2 cellular contexts compared by ENCODE assay signal in the genomic region with DNA sequence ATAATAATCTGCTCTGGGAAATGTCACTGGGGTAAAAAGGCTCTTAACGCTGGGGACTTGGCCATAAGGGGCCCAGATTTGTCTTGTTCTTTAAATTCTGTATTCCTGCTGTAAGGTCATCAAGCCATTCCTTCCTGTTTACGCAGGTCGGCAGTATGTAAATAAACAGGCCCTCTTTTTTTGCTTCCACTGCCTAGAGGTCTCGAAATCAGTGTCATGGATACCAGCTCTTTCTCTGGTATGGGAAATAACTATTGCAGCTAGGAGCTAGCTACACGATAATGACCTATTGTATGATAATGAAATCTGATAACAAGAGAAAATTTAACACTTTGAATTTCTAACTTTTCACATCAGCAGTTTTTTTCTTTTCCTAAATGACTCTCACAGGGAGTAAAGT.
TF ChIP-seq lines count a peak whose summit lies in the region.

No MANE protein-coding gene starts in this region.

TF ChIP-seq in SK-N-SH treated with all-trans-retinoic acid at 6 μM for 48 hours, 23 proteins besides CTCF, POLR2A, EP300 and RAD21 (continued from another document):
- TF ChIP-seq, protein P1, sequence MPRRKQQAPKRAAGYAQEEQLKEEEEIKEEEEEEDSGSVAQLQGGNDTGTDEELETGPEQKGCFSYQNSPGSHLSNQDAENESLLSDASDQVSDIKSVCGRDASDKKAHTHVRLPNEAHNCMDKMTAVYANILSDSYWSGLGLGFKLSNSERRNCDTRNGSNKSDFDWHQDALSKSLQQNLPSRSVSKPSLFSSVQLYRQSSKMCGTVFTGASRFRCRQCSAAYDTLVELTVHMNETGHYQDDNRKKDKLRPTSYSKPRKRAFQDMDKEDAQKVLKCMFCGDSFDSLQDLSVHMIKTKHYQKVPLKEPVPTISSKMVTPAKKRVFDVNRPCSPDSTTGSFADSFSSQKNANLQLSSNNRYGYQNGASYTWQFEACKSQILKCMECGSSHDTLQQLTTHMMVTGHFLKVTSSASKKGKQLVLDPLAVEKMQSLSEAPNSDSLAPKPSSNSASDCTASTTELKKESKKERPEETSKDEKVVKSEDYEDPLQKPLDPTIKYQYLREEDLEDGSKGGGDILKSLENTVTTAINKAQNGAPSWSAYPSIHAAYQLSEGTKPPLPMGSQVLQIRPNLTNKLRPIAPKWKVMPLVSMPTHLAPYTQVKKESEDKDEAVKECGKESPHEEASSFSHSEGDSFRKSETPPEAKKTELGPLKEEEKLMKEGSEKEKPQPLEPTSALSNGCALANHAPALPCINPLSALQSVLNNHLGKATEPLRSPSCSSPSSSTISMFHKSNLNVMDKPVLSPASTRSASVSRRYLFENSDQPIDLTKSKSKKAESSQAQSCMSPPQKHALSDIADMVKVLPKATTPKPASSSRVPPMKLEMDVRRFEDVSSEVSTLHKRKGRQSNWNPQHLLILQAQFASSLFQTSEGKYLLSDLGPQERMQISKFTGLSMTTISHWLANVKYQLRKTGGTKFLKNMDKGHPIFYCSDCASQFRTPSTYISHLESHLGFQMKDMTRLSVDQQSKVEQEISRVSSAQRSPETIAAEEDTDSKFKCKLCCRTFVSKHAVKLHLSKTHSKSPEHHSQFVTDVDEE (CRISPR knock-in tag; IDR thresholded peaks at IDR 0.05): no peak
- TF ChIP-seq ZFP30 (CRISPR knock-in tag; IDR thresholded peaks at IDR 0.05) (no peak), CSDC2 (CRISPR knock-in tag; IDR thresholded peaks at IDR 0.05) (no peak), ZNF565 (CRISPR knock-in tag; conservative IDR thresholded peaks at IDR 0.05; ENCODE audit: low read depth) (no peak), ESRRG (CRISPR knock-in tag; IDR thresholded peaks at IDR 0.05) (no peak), TCF4 (CRISPR knock-in tag; IDR thresholded peaks at IDR 0.05; ENCODE audit: borderline replicate concordance) (no peak), ZNF8 (CRISPR knock-in tag; IDR thresholded peaks at IDR 0.05) (no peak), SNAI2 (CRISPR knock-in tag; IDR thresholded peaks at IDR 0.05) (no peak), BACH2 (CRISPR knock-in tag; IDR thresholded peaks at IDR 0.05; ENCODE audit: borderline replicate concordance) (no peak), RARB (CRISPR knock-in tag; IDR thresholded peaks at IDR 0.05) (no peak), GLIS3 (CRISPR knock-in tag; IDR thresholded peaks at IDR 0.05) (no peak)
- TF ChIP-seq, protein P2, sequence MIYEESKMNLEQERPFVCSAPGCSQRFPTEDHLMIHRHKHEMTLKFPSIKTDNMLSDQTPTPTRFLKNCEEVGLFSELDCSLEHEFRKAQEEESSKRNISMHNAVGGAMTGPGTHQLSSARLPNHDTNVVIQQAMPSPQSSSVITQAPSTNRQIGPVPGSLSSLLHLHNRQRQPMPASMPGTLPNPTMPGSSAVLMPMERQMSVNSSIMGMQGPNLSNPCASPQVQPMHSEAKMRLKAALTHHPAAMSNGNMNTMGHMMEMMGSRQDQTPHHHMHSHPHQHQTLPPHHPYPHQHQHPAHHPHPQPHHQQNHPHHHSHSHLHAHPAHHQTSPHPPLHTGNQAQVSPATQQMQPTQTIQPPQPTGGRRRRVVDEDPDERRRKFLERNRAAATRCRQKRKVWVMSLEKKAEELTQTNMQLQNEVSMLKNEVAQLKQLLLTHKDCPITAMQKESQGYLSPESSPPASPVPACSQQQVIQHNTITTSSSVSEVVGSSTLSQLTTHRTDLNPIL (CRISPR knock-in tag; IDR thresholded peaks at IDR 0.05; ENCODE audit: low read depth): no peak
- TF ChIP-seq, protein P3, sequence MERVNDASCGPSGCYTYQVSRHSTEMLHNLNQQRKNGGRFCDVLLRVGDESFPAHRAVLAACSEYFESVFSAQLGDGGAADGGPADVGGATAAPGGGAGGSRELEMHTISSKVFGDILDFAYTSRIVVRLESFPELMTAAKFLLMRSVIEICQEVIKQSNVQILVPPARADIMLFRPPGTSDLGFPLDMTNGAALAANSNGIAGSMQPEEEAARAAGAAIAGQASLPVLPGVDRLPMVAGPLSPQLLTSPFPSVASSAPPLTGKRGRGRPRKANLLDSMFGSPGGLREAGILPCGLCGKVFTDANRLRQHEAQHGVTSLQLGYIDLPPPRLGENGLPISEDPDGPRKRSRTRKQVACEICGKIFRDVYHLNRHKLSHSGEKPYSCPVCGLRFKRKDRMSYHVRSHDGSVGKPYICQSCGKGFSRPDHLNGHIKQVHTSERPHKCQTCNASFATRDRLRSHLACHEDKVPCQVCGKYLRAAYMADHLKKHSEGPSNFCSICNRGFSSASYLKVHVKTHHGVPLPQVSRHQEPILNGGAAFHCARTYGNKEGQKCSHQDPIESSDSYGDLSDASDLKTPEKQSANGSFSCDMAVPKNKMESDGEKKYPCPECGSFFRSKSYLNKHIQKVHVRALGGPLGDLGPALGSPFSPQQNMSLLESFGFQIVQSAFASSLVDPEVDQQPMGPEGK (CRISPR knock-in tag; IDR thresholded peaks at IDR 0.05; ENCODE audit: borderline replicate concordance): no peak
- TF ChIP-seq, protein P4, sequence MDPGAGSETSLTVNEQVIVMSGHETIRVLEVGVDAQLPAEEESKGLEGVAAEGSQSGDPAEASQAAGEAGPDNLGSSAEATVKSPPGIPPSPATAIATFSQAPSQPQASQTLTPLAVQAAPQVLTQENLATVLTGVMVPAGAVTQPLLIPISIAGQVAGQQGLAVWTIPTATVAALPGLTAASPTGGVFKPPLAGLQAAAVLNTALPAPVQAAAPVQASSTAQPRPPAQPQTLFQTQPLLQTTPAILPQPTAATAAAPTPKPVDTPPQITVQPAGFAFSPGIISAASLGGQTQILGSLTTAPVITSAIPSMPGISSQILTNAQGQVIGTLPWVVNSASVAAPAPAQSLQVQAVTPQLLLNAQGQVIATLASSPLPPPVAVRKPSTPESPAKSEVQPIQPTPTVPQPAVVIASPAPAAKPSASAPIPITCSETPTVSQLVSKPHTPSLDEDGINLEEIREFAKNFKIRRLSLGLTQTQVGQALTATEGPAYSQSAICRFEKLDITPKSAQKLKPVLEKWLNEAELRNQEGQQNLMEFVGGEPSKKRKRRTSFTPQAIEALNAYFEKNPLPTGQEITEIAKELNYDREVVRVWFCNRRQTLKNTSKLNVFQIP (CRISPR knock-in tag; IDR thresholded peaks at IDR 0.05; ENCODE audit: borderline replicate concordance, low read depth): no peak

TF ChIP-seq in WTC11, 78 proteins besides CTCF, POLR2A, EP300 and RAD21 (continued from another document):
- TF ChIP-seq NR2C2 (CRISPR knock-in tag; IDR thresholded peaks at IDR 0.05) (no peak), ZNF416 (CRISPR knock-in tag; IDR thresholded peaks at IDR 0.05) (no peak), FOXK1 (CRISPR knock-in tag; IDR thresholded peaks at IDR 0.05) (no peak), ZNF671 (CRISPR knock-in tag; IDR thresholded peaks at IDR 0.05) (no peak), GTF2I (CRISPR knock-in tag; conservative IDR thresholded peaks at IDR 0.05) (no peak), RORB (CRISPR knock-in tag; IDR thresholded peaks at IDR 0.05) (no peak), FOXJ3 (CRISPR knock-in tag; IDR thresholded peaks at IDR 0.05; ENCODE audit: borderline replicate concordance) (no peak)
- TF ChIP-seq, protein P5, sequence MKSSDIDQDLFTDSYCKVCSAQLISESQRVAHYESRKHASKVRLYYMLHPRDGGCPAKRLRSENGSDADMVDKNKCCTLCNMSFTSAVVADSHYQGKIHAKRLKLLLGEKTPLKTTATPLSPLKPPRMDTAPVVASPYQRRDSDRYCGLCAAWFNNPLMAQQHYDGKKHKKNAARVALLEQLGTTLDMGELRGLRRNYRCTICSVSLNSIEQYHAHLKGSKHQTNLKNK (CRISPR knock-in tag; IDR thresholded peaks at IDR 0.05): no peak
- TF ChIP-seq, protein P6, sequence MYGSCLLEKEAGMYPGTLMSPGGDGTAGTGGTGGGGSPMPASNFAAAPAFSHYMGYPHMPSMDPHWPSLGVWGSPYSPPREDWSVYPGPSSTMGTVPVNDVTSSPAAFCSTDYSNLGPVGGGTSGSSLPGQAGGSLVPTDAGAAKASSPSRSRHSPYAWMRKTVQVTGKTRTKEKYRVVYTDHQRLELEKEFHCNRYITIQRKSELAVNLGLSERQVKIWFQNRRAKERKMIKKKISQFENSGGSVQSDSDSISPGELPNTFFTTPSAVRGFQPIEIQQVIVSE (CRISPR knock-in tag; IDR thresholded peaks at IDR 0.05; ENCODE audit: borderline replicate concordance): no peak
- TF ChIP-seq, protein P7, sequence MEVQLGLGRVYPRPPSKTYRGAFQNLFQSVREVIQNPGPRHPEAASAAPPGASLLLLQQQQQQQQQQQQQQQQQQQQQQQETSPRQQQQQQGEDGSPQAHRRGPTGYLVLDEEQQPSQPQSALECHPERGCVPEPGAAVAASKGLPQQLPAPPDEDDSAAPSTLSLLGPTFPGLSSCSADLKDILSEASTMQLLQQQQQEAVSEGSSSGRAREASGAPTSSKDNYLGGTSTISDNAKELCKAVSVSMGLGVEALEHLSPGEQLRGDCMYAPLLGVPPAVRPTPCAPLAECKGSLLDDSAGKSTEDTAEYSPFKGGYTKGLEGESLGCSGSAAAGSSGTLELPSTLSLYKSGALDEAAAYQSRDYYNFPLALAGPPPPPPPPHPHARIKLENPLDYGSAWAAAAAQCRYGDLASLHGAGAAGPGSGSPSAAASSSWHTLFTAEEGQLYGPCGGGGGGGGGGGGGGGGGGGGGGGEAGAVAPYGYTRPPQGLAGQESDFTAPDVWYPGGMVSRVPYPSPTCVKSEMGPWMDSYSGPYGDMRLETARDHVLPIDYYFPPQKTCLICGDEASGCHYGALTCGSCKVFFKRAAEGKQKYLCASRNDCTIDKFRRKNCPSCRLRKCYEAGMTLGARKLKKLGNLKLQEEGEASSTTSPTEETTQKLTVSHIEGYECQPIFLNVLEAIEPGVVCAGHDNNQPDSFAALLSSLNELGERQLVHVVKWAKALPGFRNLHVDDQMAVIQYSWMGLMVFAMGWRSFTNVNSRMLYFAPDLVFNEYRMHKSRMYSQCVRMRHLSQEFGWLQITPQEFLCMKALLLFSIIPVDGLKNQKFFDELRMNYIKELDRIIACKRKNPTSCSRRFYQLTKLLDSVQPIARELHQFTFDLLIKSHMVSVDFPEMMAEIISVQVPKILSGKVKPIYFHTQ (CRISPR knock-in tag; IDR thresholded peaks at IDR 0.05): no peak
